ENCODE assay signal across 26 cellular contexts in genomic region chr1:116916002-116916401, GRCh38. TPM values are rescaled to one million over a fixed set of nuclear protein-coding genes. Genes with fewer than 3 reads are reported as not detected.
DNase-seq lines count a peak whose midpoint lies in the region; ATAC-seq and TF ChIP-seq lines count a peak whose summit lies in the region.
"Had no signal": no experiment of that assay in that cellular context is flagged by ENCODE, and none has a peak within 500 bp of the region (broad histone marks: within the 10 kb centered on the region; RNA-seq: fewer than 3 reads in every experiment).

No MANE protein-coding gene starts in this region.

- no peak for TF ChIP-seq EP300 in transverse colon (IDR thresholded peaks at IDR 0.05; ENCODE audit: low read depth)

- H3K27ac ChIP-seq in mammary epithelial cell (ENCODE audit: insufficient read depth, low read depth, low read length) (peak overlapping the region; percentile 28), esophagus (ENCODE audit: low read depth in 2 of 2, low read length in 1 of 2) (peak overlapping the region; percentile 78 to 90), mucosa of rectum (ENCODE audit: low read depth in 2 of 2, low read length in 2 of 2) (peak overlapping the region; percentile 44 to 79), transverse colon (peak overlapping the region; percentile 76 to 94 (median 80))
- H3K27ac ChIP-seq: 22Rv1, C4-2B, KMS-11, right lobe of liver had no signal

- H3K9ac ChIP-seq in mammary epithelial cell (ENCODE audit: insufficient read depth, low read length) (no peak overlapping the region), mucosa of rectum (ENCODE audit: low read depth in 1 of 2, low read length in 2 of 2) (no peak overlapping the region)
- H3K9ac ChIP-seq: KMS-11 had no signal

- CTCF ChIA-PET in mammary epithelial cell (lab: Charles Lee; ENCODE audit: low non-redundant PET), result no interaction called here
- CTCF ChIA-PET in MCF 10A (lab: Yijun Ruan, JAX), result interaction anchor here (0.6 to 1.3 kb wide), 8 partner anchors 11 to 934 kb away, joined by 3 to 5 read pairs (median 4); no protein-coding TSS in a partner anchor

- H3K27me3 ChIP-seq in mammary epithelial cell (ENCODE audit: insufficient read depth, low read length) (no peaks in the 10 kb centered on the region), esophagus (ENCODE audit: control insufficient read depth in 1 of 2, insufficient read depth in 2 of 2, low read length in 2 of 2) (no peaks in the 10 kb centered on the region), mucosa of rectum (ENCODE audit: control insufficient read depth in 2 of 2, insufficient read depth in 2 of 2, low read length in 2 of 2) (no peaks in the 10 kb centered on the region), transverse colon (no peaks in the 10 kb centered on the region), H7 (ENCODE audit: control insufficient read depth, insufficient read depth, low read length) (no peaks in the 10 kb centered on the region)
- H3K27me3 ChIP-seq: right lobe of liver, tibial nerve had no signal

- no peaks in the 10 kb centered on the region for H3K36me3 Mint-ChIP-seq in MCF 10A (ENCODE audit: insufficient read depth, unreplicated experiment)
- H3K36me3 Mint-ChIP-seq: activated naive CD4-positive, alpha-beta T cell treated with anti-CD3 and anti-CD28 coated beads, Interleukin-2, amount 10 ng/mL, durations not matched to agents 7 days and 5 days had no signal

- H3K4me1 Mint-ChIP-seq in MCF 10A (ENCODE audit: insufficient read depth, unreplicated experiment), result peaks cover 18% of the 10 kb centered on the region
- H3K4me1 Mint-ChIP-seq: activated naive CD4-positive, alpha-beta T cell treated with anti-CD3 and anti-CD28 coated beads, Interleukin-2, amount 10 ng/mL, durations not matched to agents 7 days and 5 days had no signal

- H3K9me3 Mint-ChIP-seq in MCF 10A (ENCODE audit: unreplicated experiment), result no peaks in the 10 kb centered on the region
- H3K9me3 Mint-ChIP-seq: activated CD4-positive, alpha-beta memory T cell treated with anti-CD3 and anti-CD28 coated beads, Interleukin-2, amount 10 ng/mL, durations not matched to agents 7 days and 5 days; activated naive CD4-positive, alpha-beta T cell treated with anti-CD3 and anti-CD28 coated beads, Interleukin-2, amount 10 ng/mL, durations not matched to agents 7 days and 5 days; activated T-helper 1 cell treated with anti-CD3 and anti-CD28 coated beads, Interleukin-12 subunit alpha, Interleukin-12 subunit beta, Interleukin-2, Interleukin-4 antibody, amounts not matched to agents 30 ng/mL and 10 ng/mL and 1 ng/mL, durations not matched to agents 14 hours and 24 hours and 36 hours had no signal

- dilution Hi-C loops in mammary epithelial cell (cut with HindIII; ENCODE audit: low sequenced_read_pairs), result no loop called here

- H3K9me3 ChIP-seq in mammary epithelial cell (replicated peaks; ENCODE audit: insufficient read depth, low read length) (no peaks in the 10 kb centered on the region), esophagus (ENCODE audit: control insufficient read depth in 2 of 2, insufficient read depth in 1 of 2, low read depth in 1 of 2, low read length in 1 of 2) (no peaks in the 10 kb centered on the region), mucosa of rectum (ENCODE audit: control insufficient read depth in 2 of 2, low read length in 2 of 2) (no peaks in the 10 kb centered on the region), transverse colon (no peaks in the 10 kb centered on the region)
- H3K9me3 ChIP-seq: right lobe of liver, tibial nerve had no signal

- H3K27me3 Mint-ChIP-seq in MCF 10A (ENCODE audit: insufficient read depth, unreplicated experiment), result no peaks in the 10 kb centered on the region
- H3K27me3 Mint-ChIP-seq: activated CD4-positive, alpha-beta memory T cell treated with anti-CD3 and anti-CD28 coated beads, Interleukin-2, amount 10 ng/mL, durations not matched to agents 7 days and 5 days; activated naive CD4-positive, alpha-beta T cell treated with anti-CD3 and anti-CD28 coated beads, Interleukin-2, amount 10 ng/mL, durations not matched to agents 7 days and 5 days had no signal

- DNase-seq in mammary epithelial cell (no peak), MCF 10A (ENCODE audit: unreplicated experiment) (no peak), transverse colon (no peak), H7 (no peak), Ammon's horn (ENCODE audit: low spot score) (no peak)
- DNase-seq: activated CD4-positive, alpha-beta memory T cell treated with anti-CD3 and anti-CD28 coated beads, Interleukin-2, amount 10 ng/mL, durations not matched to agents 7 days and 5 days; activated CD4-positive, CD25-positive, alpha-beta regulatory T cell treated with anti-CD3 and anti-CD28 coated beads, Interleukin-2, amount 50 U/mL, for 72 hours; activated CD8-positive, alpha-beta memory T cell treated with anti-CD3 and anti-CD28 coated beads, Interleukin-2, amount 50 U/mL, for 48 hours; activated naive CD4-positive, alpha-beta T cell treated with anti-CD3 and anti-CD28 coated beads, Interleukin-2, amount 10 ng/mL, durations not matched to agents 7 days and 5 days; effector CD8-positive, alpha-beta T cell; HCEC 1CT; left colon; mesenchymal stem cell; NCI-H2029; OCI-M1; right lobe of liver; stimulated activated CD4-positive, alpha-beta T cell treated with anti-CD3 and anti-CD28 coated beads, Interleukin-4, amount 100 ng/mL, for 24 hours had no signal

- no peak for TF ChIP-seq POLR2A in transverse colon (IDR thresholded peaks at IDR 0.05)

- BruUV-seq in mammary epithelial cell (replicated peaks; lab: Mats Ljungman, UMichigan) (no TSS peak), MCF 10A (replicated peaks; lab: Mats Ljungman, UMichigan) (no TSS peak)

- H3K4me2 ChIP-seq in mammary epithelial cell (ENCODE audit: insufficient read depth, low read depth, low read length), result peak overlapping the region; percentile 76
- H3K4me2 ChIP-seq: KMS-11 had no signal

- ATAC-seq in GM18868 (IDR thresholded peaks at IDR 0.05; ENCODE audit: unreplicated experiment), result no peak
- ATAC-seq: left colon, right lobe of liver, SK-N-SH treated with all-trans-retinoic acid at 6 μM for 48 hours had no signal

- H4K20me1 ChIP-seq in mammary epithelial cell (ENCODE audit: insufficient read depth, low read length), result no peaks in the 10 kb centered on the region

- H3K79me2 ChIP-seq in mammary epithelial cell (ENCODE audit: insufficient read depth, low read length), result peaks cover 100% of the 10 kb centered on the region

- H3K4me1 ChIP-seq in mammary epithelial cell (ENCODE audit: insufficient read depth, low read length), result peaks cover 76% of the 10 kb centered on the region
- peaks cover 10 to 38% of the 10 kb centered on the region in 2 donors for H3K4me1 ChIP-seq in esophagus (ENCODE audit: control insufficient read depth in 2 of 2, insufficient read depth in 2 of 2, low read length in 1 of 2)
- H3K4me1 ChIP-seq in mucosa of rectum (ENCODE audit: control insufficient read depth in 2 of 2, insufficient read depth in 2 of 2, low read length in 2 of 2), result peaks cover 15 to 69% of the 10 kb centered on the region in 2 donors
- peaks cover 28 to 86% (median 61%) of the 10 kb centered on the region in 4 donors for H3K4me1 ChIP-seq in transverse colon

- H3K4me3 Mint-ChIP-seq in MCF 10A (ENCODE audit: unreplicated experiment), result no peak overlapping the region
- H3K4me3 Mint-ChIP-seq: activated CD4-positive, alpha-beta memory T cell treated with anti-CD3 and anti-CD28 coated beads, Interleukin-2, amount 10 ng/mL, durations not matched to agents 7 days and 5 days; activated naive CD4-positive, alpha-beta T cell treated with anti-CD3 and anti-CD28 coated beads, Interleukin-2, amount 10 ng/mL, durations not matched to agents 7 days and 5 days; activated T-helper 1 cell treated with anti-CD3 and anti-CD28 coated beads, Interleukin-12 subunit alpha, Interleukin-12 subunit beta, Interleukin-2, Interleukin-4 antibody, amounts not matched to agents 30 ng/mL and 10 ng/mL and 1 ng/mL, durations not matched to agents 14 hours and 24 hours and 36 hours had no signal

- H3K4me3 ChIP-seq in mammary epithelial cell (replicated peaks in 1 of 3; ENCODE audit: insufficient read depth in 1 of 3, low read depth in 2 of 3, low read length in 3 of 3), result no peak overlapping the region
- no peak overlapping the region for H3K4me3 ChIP-seq in esophagus (ENCODE audit: low read depth in 1 of 2, low read length in 2 of 2)
- no peak overlapping the region for H3K4me3 ChIP-seq in mucosa of rectum (ENCODE audit: low read length in 2 of 2)
- no peak overlapping the region for H3K4me3 ChIP-seq in transverse colon
- H3K4me3 ChIP-seq in H7 (ENCODE audit: insufficient read depth, low read depth, low read length), result no peak overlapping the region
- H3K4me3 ChIP-seq: right lobe of liver, tibial nerve had no signal

- no peak overlapping the region for H3K27ac Mint-ChIP-seq in MCF 10A (ENCODE audit: low read depth, unreplicated experiment)
- H3K27ac Mint-ChIP-seq: activated CD4-positive, alpha-beta memory T cell treated with anti-CD3 and anti-CD28 coated beads, Interleukin-2, amount 10 ng/mL, durations not matched to agents 7 days and 5 days; activated naive CD4-positive, alpha-beta T cell treated with anti-CD3 and anti-CD28 coated beads, Interleukin-2, amount 10 ng/mL, durations not matched to agents 7 days and 5 days; activated T-helper 1 cell treated with anti-CD3 and anti-CD28 coated beads, Interleukin-12 subunit alpha, Interleukin-12 subunit beta, Interleukin-2, Interleukin-4 antibody, amounts not matched to agents 30 ng/mL and 10 ng/mL and 1 ng/mL, durations not matched to agents 14 hours and 24 hours and 36 hours had no signal

- POLR2A ChIA-PET in MCF 10A (lab: Yijun Ruan, JAX), result interaction anchor here (0.9 to 2.3 kb wide), 7 partner anchors 19 to 540 kb away, joined by 3 to 11 read pairs (median 4); no protein-coding TSS in a partner anchor

- intact Hi-C loops in mammary epithelial cell (cut with micrococcal nuclease), result loop anchor here (5.0 to 10.0 kb wide), 4 partner anchors 61 to 341 kb away; partner anchors contain the start of gene CD58
- intact Hi-C loops in MCF 10A (cut with micrococcal nuclease), result loop anchor here (10.0 kb wide), 1 partner anchor 139 kb away; no protein-coding TSS in a partner anchor
- intact Hi-C loops in transverse colon (cut with DNase I; ENCODE audit: low total_unique reads), result loop anchor here (5.0 kb wide), 1 partner anchor 71 kb away; no protein-coding TSS in a partner anchor

- in situ Hi-C loops in mammary epithelial cell (cut with MboI; ENCODE audit: low sequenced_read_pairs in 2 of 2), result no loop called here
- in situ Hi-C loops in transverse colon (cut with MboI; ENCODE audit: low pct_ligation_motif_present in 1 of 4, low pct_unique_long_range_greater_than_20kb in 1 of 4, low sequenced_read_pairs in 3 of 4), result no loop called here

- no peak for TF ChIP-seq CTCF in mammary epithelial cell (conservative IDR thresholded peaks at IDR 0.05 in 1 of 2, IDR thresholded peaks at IDR 0.05 in 1 of 2; ENCODE audit: extremely low read depth in 1 of 2, insufficient read depth in 1 of 2, low read depth in 1 of 2, low read length in 2 of 2)
- no peak for TF ChIP-seq CTCF in MCF 10A (IDR thresholded peaks at IDR 0.05; ENCODE audit: unreplicated experiment)
- TF ChIP-seq CTCF in transverse colon (IDR thresholded peaks at IDR 0.05), result no peak

- no peaks in the 10 kb centered on the region for H3K36me3 ChIP-seq in mammary epithelial cell (ENCODE audit: insufficient read depth, low read length)
- no peaks in the 10 kb centered on the region for H3K36me3 ChIP-seq in esophagus (ENCODE audit: control insufficient read depth in 2 of 2, insufficient read depth in 2 of 2, low read length in 1 of 2)
- no peaks in the 10 kb centered on the region for H3K36me3 ChIP-seq in mucosa of rectum (ENCODE audit: control insufficient read depth in 2 of 2, insufficient read depth in 2 of 2, low read length in 2 of 2)
- no peaks in the 10 kb centered on the region for H3K36me3 ChIP-seq in transverse colon
- no peaks in the 10 kb centered on the region; the same call in 1 of the 2 replicates for H3K36me3 ChIP-seq in H7 (replicated peaks; ENCODE audit: control insufficient read depth, insufficient read depth, low read length)
- H3K36me3 ChIP-seq: right lobe of liver, tibial nerve had no signal

- H2AFZ ChIP-seq in mammary epithelial cell (ENCODE audit: low read depth, low read length), result no peak overlapping the region

- WGBS in mammary epithelial cell (ENCODE audit: low coverage, missing lambda C conversion rate), result 15% methylated on average over 6 of the region's 6 CpGs
- WGBS in esophagus, 2 donors, result 50 to 64% methylated on average over 6 of the region's 6 CpGs
- 20 to 71% methylated on average over 1 to 6 of the region's 6 CpGs for WGBS in transverse colon (ENCODE audit: low coverage in 1 of 2), 2 donors

RNA-seq across cellular contexts. Expression of gene PTGFRN, which starts 6.3 kb away (rescaled TPM):
- total RNA-seq in mammary epithelial cell, result 100 to 1,000 TPM; 143 to 150 TPM
- 79.4 TPM for polyA plus RNA-seq in mammary epithelial cell
- polyA minus RNA-seq in mammary epithelial cell, result 147 TPM
- total RNA-seq in MCF 10A (2022), result 45.2 and 61.0 TPM in 2 replicates
- polyA plus RNA-seq in esophagus, result 10 to 100 TPM; 25.9 to 37.2 TPM
- 10 to 100 TPM; 39.6 to 98.9 (median 73.9) TPM for total RNA-seq in transverse colon
- 78.4 and 81.4 TPM in 2 replicates for total RNA-seq in H7 (2014; rRNA removed; shearing (Covaris generic))

Comparison
In these comparisons a context has a peak if more than half of its experiments do, and no peak if none do; other contexts are left out.
1. H3K27ac ChIP-seq: peak in every context shown above with its lines; median percentile 84 in esophagus; 80 in transverse colon; 62 in mucosa of rectum; 28 in mammary epithelial cell.